In the genomic region with DNA sequence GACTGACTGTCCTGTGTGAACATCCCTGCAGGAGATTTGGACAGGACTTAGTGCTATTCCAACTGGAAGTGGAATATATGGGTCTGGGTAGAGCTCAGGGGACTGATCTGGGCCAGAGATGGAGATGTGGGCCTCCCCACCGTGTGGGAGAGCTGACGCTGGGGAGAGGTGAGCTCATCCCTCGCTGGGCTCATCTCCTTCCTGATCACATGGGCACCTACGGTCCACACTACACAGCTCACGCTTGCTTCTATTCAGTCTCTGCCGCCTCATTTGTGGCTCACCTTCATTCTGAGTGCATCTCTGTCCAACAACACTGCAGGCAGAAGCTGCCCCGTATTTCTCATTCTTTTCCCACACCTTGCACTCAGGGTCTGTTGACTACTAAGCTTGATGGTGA, we compare ENCODE assay signal across 21 cellular contexts. TPM values are rescaled to one million over a fixed set of nuclear protein-coding genes. Genes with fewer than 3 reads are reported as not detected.
A peak's percentile ranks its signal among the peaks of the same experiment; 100 is the strongest.
DNase-seq lines count a peak whose midpoint lies in the region; ATAC-seq and TF ChIP-seq lines count a peak whose summit lies in the region.
"Had no signal": no experiment of that assay in that cellular context is flagged by ENCODE, and none has a peak within 500 bp of the region (broad histone marks: within the 10 kb centered on the region; RNA-seq: fewer than 3 reads in every experiment).

No MANE protein-coding gene starts in this region.

- TF ChIP-seq POLR2A in transverse colon (IDR thresholded peaks at IDR 0.05): no peak

- no peak overlapping the region for H3K4me3 ChIP-seq in transverse colon
- H3K4me3 ChIP-seq: Peyer's patch had no signal

- peaks cover 15% of the 10 kb centered on the region for H3K36me3 Mint-ChIP-seq in activated CD4-positive, alpha-beta T cell treated with anti-CD3 and anti-CD28 coated beads, Interleukin-2, amount 10 ng/mL, durations not matched to agents 24 days and 14 days (ENCODE audit: low read depth)
- H3K36me3 Mint-ChIP-seq in Calu3 (ENCODE audit: insufficient read depth, unreplicated experiment) (peaks cover 3% of the 10 kb centered on the region), nephron progenitor cell (ENCODE audit: low read depth) (peaks cover 11% of the 10 kb centered on the region), endothelial cell (ENCODE audit: low read depth, unreplicated experiment) (peaks cover 30% of the 10 kb centered on the region)
- peaks cover 9% of the 10 kb centered on the region for H3K36me3 Mint-ChIP-seq in activated naive CD8-positive, alpha-beta T cell treated with anti-CD3 and anti-CD28 coated beads, Interleukin-2, amount 10 ng/mL, durations not matched to agents 7 days and 5 days

- no peak for TF ChIP-seq CTCF in Calu3 (IDR thresholded peaks at IDR 0.05; ENCODE audit: unreplicated experiment)
- TF ChIP-seq CTCF in nephron progenitor cell (IDR thresholded peaks at IDR 0.05): no peak
- TF ChIP-seq CTCF in endothelial cell (IDR thresholded peaks at IDR 0.05; ENCODE audit: unreplicated experiment): no peak
- no peak for TF ChIP-seq CTCF in transverse colon (IDR thresholded peaks at IDR 0.05)

- H3K9me3 ChIP-seq in transverse colon: no peaks in the 10 kb centered on the region
- H3K9me3 ChIP-seq: Peyer's patch had no signal

- no peak for TF ChIP-seq EP300 in transverse colon (IDR thresholded peaks at IDR 0.05; ENCODE audit: low read depth)

- peaks cover 6% of the 10 kb centered on the region for H3K27me3 ChIP-seq in transverse colon
- H3K27me3 ChIP-seq: Peyer's patch had no signal

- CTCF ChIA-PET in Calu3 (lab: Charles Lee): interaction anchor here (1.2 to 1.7 kb wide), 2 partner anchors 15 to 29 kb away, joined by 4 to 8 read pairs; no protein-coding TSS in a partner anchor

- POLR2A ChIA-PET in activated naive CD8-positive, alpha-beta T cell treated with anti-CD3 and anti-CD28 coated beads, Interleukin-2, amount 10 ng/mL, durations not matched to agents 7 days and 5 days (lab: Charles Lee): interaction anchor here (0.9 to 1.1 kb wide), 2 partner anchors 21 to 93 kb away, joined by 3 read pairs; a partner anchor contains a TSS

- peaks cover 15% of the 10 kb centered on the region for H3K4me1 Mint-ChIP-seq in activated CD4-positive, alpha-beta T cell treated with anti-CD3 and anti-CD28 coated beads, Interleukin-2, amount 10 ng/mL, durations not matched to agents 24 days and 14 days
- peaks cover 4% of the 10 kb centered on the region for H3K4me1 Mint-ChIP-seq in Calu3 (ENCODE audit: low read depth, unreplicated experiment)
- peaks cover 26% of the 10 kb centered on the region for H3K4me1 Mint-ChIP-seq in activated naive CD8-positive, alpha-beta T cell treated with anti-CD3 and anti-CD28 coated beads, Interleukin-2, amount 10 ng/mL, durations not matched to agents 7 days and 5 days
- H3K4me1 Mint-ChIP-seq in nephron progenitor cell: peaks cover 31% of the 10 kb centered on the region
- peaks cover 3% of the 10 kb centered on the region for H3K4me1 Mint-ChIP-seq in endothelial cell (ENCODE audit: unreplicated experiment)

- peak overlapping the region; percentile 15 for H3K27ac Mint-ChIP-seq in activated CD4-positive, alpha-beta T cell treated with anti-CD3 and anti-CD28 coated beads, Interleukin-2, amount 10 ng/mL, durations not matched to agents 24 days and 14 days
- H3K27ac Mint-ChIP-seq in Calu3 (ENCODE audit: unreplicated experiment) (peak overlapping the region; percentile 27), nephron progenitor cell (peak overlapping the region; percentile 62), endothelial cell (ENCODE audit: unreplicated experiment) (no peak overlapping the region)
- peak overlapping the region; percentile 62 for H3K27ac Mint-ChIP-seq in activated naive CD8-positive, alpha-beta T cell treated with anti-CD3 and anti-CD28 coated beads, Interleukin-2, amount 10 ng/mL, durations not matched to agents 7 days and 5 days

- H3K36me3 ChIP-seq in transverse colon: no peaks in the 10 kb centered on the region
- H3K36me3 ChIP-seq: Peyer's patch had no signal

- in situ Hi-C loops in transverse colon (cut with MboI; ENCODE audit: low pct_ligation_motif_present in 1 of 4, low pct_unique_long_range_greater_than_20kb in 1 of 4, low sequenced_read_pairs in 3 of 4): no loop called here

- ATAC-seq in activated naive CD8-positive, alpha-beta T cell treated with anti-CD3 and anti-CD28 coated beads, Interleukin-2, amount 10 ng/mL, durations not matched to agents 7 days and 5 days (ENCODE audit: low read depth): no peak

- H3K27me3 Mint-ChIP-seq in activated CD4-positive, alpha-beta T cell treated with anti-CD3 and anti-CD28 coated beads, Interleukin-2, amount 10 ng/mL, durations not matched to agents 24 days and 14 days: no peaks in the 10 kb centered on the region
- H3K27me3 Mint-ChIP-seq in Calu3 (ENCODE audit: unreplicated experiment) (no peaks in the 10 kb centered on the region), nephron progenitor cell (ENCODE audit: low read depth, poor library complexity) (peaks cover 3% of the 10 kb centered on the region), endothelial cell (ENCODE audit: unreplicated experiment) (peaks cover 11% of the 10 kb centered on the region)
- no peaks in the 10 kb centered on the region for H3K27me3 Mint-ChIP-seq in activated naive CD8-positive, alpha-beta T cell treated with anti-CD3 and anti-CD28 coated beads, Interleukin-2, amount 10 ng/mL, durations not matched to agents 7 days and 5 days

- peaks cover 0 to 5% (median 4%) of the 10 kb centered on the region in 4 donors for H3K4me1 ChIP-seq in transverse colon

- H3K9me3 Mint-ChIP-seq in activated CD4-positive, alpha-beta T cell treated with anti-CD3 and anti-CD28 coated beads, Interleukin-2, amount 10 ng/mL, durations not matched to agents 24 days and 14 days: no peaks in the 10 kb centered on the region
- H3K9me3 Mint-ChIP-seq in Calu3 (ENCODE audit: low read depth, unreplicated experiment): no peaks in the 10 kb centered on the region
- H3K9me3 Mint-ChIP-seq in activated naive CD8-positive, alpha-beta T cell treated with anti-CD3 and anti-CD28 coated beads, Interleukin-2, amount 10 ng/mL, durations not matched to agents 7 days and 5 days: no peaks in the 10 kb centered on the region
- H3K9me3 Mint-ChIP-seq in nephron progenitor cell: no peaks in the 10 kb centered on the region
- H3K9me3 Mint-ChIP-seq in endothelial cell (ENCODE audit: unreplicated experiment): no peaks in the 10 kb centered on the region

- no peak overlapping the region for H3K4me3 Mint-ChIP-seq in activated CD4-positive, alpha-beta T cell treated with anti-CD3 and anti-CD28 coated beads, Interleukin-2, amount 10 ng/mL, durations not matched to agents 24 days and 14 days
- no peak overlapping the region for H3K4me3 Mint-ChIP-seq in Calu3 (ENCODE audit: low read depth, unreplicated experiment)
- H3K4me3 Mint-ChIP-seq in activated naive CD8-positive, alpha-beta T cell treated with anti-CD3 and anti-CD28 coated beads, Interleukin-2, amount 10 ng/mL, durations not matched to agents 7 days and 5 days: no peak overlapping the region
- H3K4me3 Mint-ChIP-seq in nephron progenitor cell: no peak overlapping the region
- H3K4me3 Mint-ChIP-seq in endothelial cell (ENCODE audit: unreplicated experiment): no peak overlapping the region

- intact Hi-C loops in activated CD4-positive, alpha-beta T cell treated with anti-CD3 and anti-CD28 coated beads, Interleukin-2, amount 10 ng/mL, durations not matched to agents 24 days and 14 days (cut with micrococcal nuclease): no loop called here
- intact Hi-C loops in Calu3 (cut with micrococcal nuclease; ENCODE audit: unreplicated experiment) (no loop called here), transverse colon (cut with DNase I; ENCODE audit: low total_unique reads) (no loop called here)

- H3K27ac ChIP-seq in transverse colon: no peak overlapping the region
- H3K27ac ChIP-seq: C4-2B, Peyer's patch had no signal

- no TSS peak for BruUV-seq in Calu3 (replicated peaks; lab: Mats Ljungman, UMichigan)

- 76 to 80% methylated on average over 7 of the region's 7 CpGs for WGBS in transverse colon (ENCODE audit: low coverage in 1 of 2), 2 donors

- no peak for DNase-seq in activated CD4-positive, alpha-beta T cell treated with anti-CD3 and anti-CD28 coated beads, Interleukin-2, amount 10 ng/mL, durations not matched to agents 24 days and 14 days
- no peak for DNase-seq in activated CD4-positive, alpha-beta T cell treated with anti-CD3 and anti-CD28 coated beads for 4 hours
- no peak for DNase-seq in Calu3
- no peak for DNase-seq in activated naive CD8-positive, alpha-beta T cell treated with anti-CD3 and anti-CD28 coated beads, Interleukin-2, amount 10 ng/mL, durations not matched to agents 7 days and 5 days
- no peak for DNase-seq in nephron progenitor cell
- DNase-seq in NCI-H82 treated with DMSO at 0.1 percent for 48 hours (lab: John Stamatoyannopoulos, UW; ENCODE audit: unreplicated experiment): no peak
- no peak for DNase-seq in endothelial cell (ENCODE audit: low spot score)
- DNase-seq in transverse colon: no peak
- DNase-seq: 8988T, DMS79 treated with DMSO at 0.1 percent for 48 hours, GDM1, GOT3, KBM-7, NCI-H1048, NCI-H146, NCI-H345, NCI-H748 treated with DMSO at 0.1 percent for 48 hours, Peyer's patch, SHP77 had no signal

RNA-seq across cellular contexts. Expression of a gene that starts 5.7 kb away (rescaled TPM):
- total RNA-seq in activated CD4-positive, alpha-beta T cell treated with anti-CD3 and anti-CD28 coated beads, Interleukin-2, amount 10 ng/mL, durations not matched to agents 24 days and 14 days: 56.6 and 57.0 TPM in 2 replicates
- total RNA-seq in Calu3 (2022): 41.7 and 46.7 TPM in 2 replicates
- total RNA-seq in activated naive CD8-positive, alpha-beta T cell treated with anti-CD3 and anti-CD28 coated beads, Interleukin-2, amount 10 ng/mL, durations not matched to agents 7 days and 5 days: 10 to 100 TPM; 39.3 to 41.9 TPM
- 35.1 TPM for total RNA-seq in endothelial cell (ENCODE audit: unreplicated experiment)
- total RNA-seq in transverse colon: 10 to 100 TPM in 2 of 4 donors, 1 to 10 TPM in 2; 5.1 to 15.6 (median 11.1) TPM

RNA-seq across cellular contexts. Expression of a gene that starts 16.6 kb away (rescaled TPM):
- total RNA-seq in activated CD4-positive, alpha-beta T cell treated with anti-CD3 and anti-CD28 coated beads, Interleukin-2, amount 10 ng/mL, durations not matched to agents 24 days and 14 days: 117 and 123 TPM in 2 replicates
- total RNA-seq in Calu3 (2022) (144 and 146 TPM in 2 replicates), endothelial cell (ENCODE audit: unreplicated experiment) (189 TPM), transverse colon (100 to 1,000 TPM in 3 of 4 donors, 10 to 100 TPM in 1; 89.8 to 141 (median 131) TPM)
- 100 to 1,000 TPM; 136 to 145 TPM for total RNA-seq in activated naive CD8-positive, alpha-beta T cell treated with anti-CD3 and anti-CD28 coated beads, Interleukin-2, amount 10 ng/mL, durations not matched to agents 7 days and 5 days

RNA-seq across cellular contexts. Expression of a gene that starts 26.2 kb away (rescaled TPM):
- total RNA-seq in activated CD4-positive, alpha-beta T cell treated with anti-CD3 and anti-CD28 coated beads, Interleukin-2, amount 10 ng/mL, durations not matched to agents 24 days and 14 days: 1.0 and 2.7 TPM in 2 replicates
- total RNA-seq in Calu3 (2022) (2.9 and 3.5 TPM in 2 replicates), endothelial cell (ENCODE audit: unreplicated experiment) (1.9 TPM), transverse colon (under 1 TPM in 1 of 4 donors, not detected in 3; 0.41 TPM)
- 1 to 10 TPM; 2.1 to 2.7 TPM for total RNA-seq in activated naive CD8-positive, alpha-beta T cell treated with anti-CD3 and anti-CD28 coated beads, Interleukin-2, amount 10 ng/mL, durations not matched to agents 7 days and 5 days
- total RNA-seq: Peyer's patch had no signal

RNA-seq across cellular contexts. Expression of a gene that starts 37.1 kb away (rescaled TPM):
- total RNA-seq in activated CD4-positive, alpha-beta T cell treated with anti-CD3 and anti-CD28 coated beads, Interleukin-2, amount 10 ng/mL, durations not matched to agents 24 days and 14 days: 108 and 119 TPM in 2 replicates
- total RNA-seq in Calu3 (2022) (98.8 and 106 TPM in 2 replicates), endothelial cell (ENCODE audit: unreplicated experiment) (48.0 TPM), transverse colon (10 to 100 TPM; 60.6 to 99.7 (median 72.3) TPM)
- 10 to 100 TPM; 44.5 to 45.5 TPM for total RNA-seq in activated naive CD8-positive, alpha-beta T cell treated with anti-CD3 and anti-CD28 coated beads, Interleukin-2, amount 10 ng/mL, durations not matched to agents 7 days and 5 days

RNA-seq across cellular contexts. Expression of a gene that starts 39.9 kb away (rescaled TPM):
- total RNA-seq in activated CD4-positive, alpha-beta T cell treated with anti-CD3 and anti-CD28 coated beads, Interleukin-2, amount 10 ng/mL, durations not matched to agents 24 days and 14 days: not detected in 2 replicates
- total RNA-seq in Calu3 (2022): 1.4 and 3.0 TPM in 2 replicates
- total RNA-seq in activated naive CD8-positive, alpha-beta T cell treated with anti-CD3 and anti-CD28 coated beads, Interleukin-2, amount 10 ng/mL, durations not matched to agents 7 days and 5 days: not detected
- total RNA-seq in endothelial cell (ENCODE audit: unreplicated experiment): not detected
- total RNA-seq in transverse colon: under 1 TPM in 2 of 4 donors, not detected in 2; 0.55 to 0.75 TPM
- total RNA-seq: M059J had no signal
